Comparison of ENCODE assay signal across 35 cellular contexts in the genomic region with DNA sequence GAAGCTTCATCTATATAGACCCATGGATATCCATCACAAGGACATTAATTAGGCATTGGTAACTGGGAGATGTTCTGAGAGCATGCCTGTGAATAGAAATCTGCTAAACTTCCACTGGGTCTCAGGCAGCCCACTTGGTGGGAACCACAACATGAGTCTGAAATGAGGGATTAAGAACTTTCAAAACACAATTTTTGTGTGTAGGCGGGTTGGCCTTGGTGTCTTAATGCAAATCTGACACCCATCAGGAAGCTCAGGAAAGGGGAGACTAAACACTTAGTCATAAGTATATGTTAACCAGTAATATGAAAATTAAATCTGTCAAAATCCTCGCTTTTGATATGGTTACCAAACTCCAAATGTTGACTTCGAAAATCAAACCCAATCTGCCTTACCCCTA.
"Had no signal": no experiment of that assay in that cellular context is flagged by ENCODE, and none has a peak within 500 bp of the region (broad histone marks: within the 10 kb centered on the region; RNA-seq: fewer than 3 reads in every experiment).

No MANE protein-coding gene starts in this region.

- H3K9me3 Mint-ChIP-seq: activated B cell treated with CpG ODN at 0.5 μM for 24 hours; activated CD4-positive, alpha-beta memory T cell treated with anti-CD3 and anti-CD28 coated beads, Interleukin-2, amount 10 ng/mL, durations not matched to agents 7 days and 5 days; activated CD4-positive, alpha-beta T cell treated with anti-CD3 and anti-CD28 coated beads, Interleukin-2, amount 10 ng/mL, durations not matched to agents 24 days and 14 days; activated naive CD4-positive, alpha-beta T cell treated with anti-CD3 and anti-CD28 coated beads for 36 hours; activated naive CD4-positive, alpha-beta T cell treated with anti-CD3 and anti-CD28 coated beads, Interleukin-2, amount 50 U/mL, for 72 hours; activated naive CD8-positive, alpha-beta T cell treated with anti-CD3 and anti-CD28 coated beads for 36 hours; activated T-cell treated with anti-CD3 and anti-CD28 coated beads, Interleukin-2, amount 50 U/mL, for 24 hours; activated T-cell treated with anti-CD3 and anti-CD28 coated beads, Interleukin-2, amount 50 U/mL, for 72 hours; activated T-helper 1 cell treated with anti-CD3 and anti-CD28 coated beads, Interleukin-12 subunit alpha, Interleukin-12 subunit beta, Interleukin-2, Interleukin-4 antibody, amounts not matched to agents 30 ng/mL and 10 ng/mL and 1 ng/mL, durations not matched to agents 14 hours and 24 hours and 36 hours; activated T-helper 17 cell treated with anti-CD3 and anti-CD28 coated beads, Interleukin-2, amount 50 U/mL, for 72 hours; T-helper 1 cell treated with Interleukin-12 subunit alpha and Interleukin-12 subunit beta and Interleukin-4 antibody, amounts not matched to agents 30 μg/mL and 1 μg/mL, for 36 hours; T-helper 2 cell treated with Interferon-gamma antibody and Interleukin-4, amounts not matched to agents 5 μg/mL and 100 μg/mL, for 36 hours had no signal

- H3K27me3 Mint-ChIP-seq: activated B cell treated with CpG ODN at 0.5 μM for 24 hours; activated CD4-positive, alpha-beta memory T cell treated with anti-CD3 and anti-CD28 coated beads, Interleukin-2, amount 10 ng/mL, durations not matched to agents 7 days and 5 days; activated CD4-positive, alpha-beta T cell treated with anti-CD3 and anti-CD28 coated beads, Interleukin-2, amount 10 ng/mL, durations not matched to agents 24 days and 14 days; activated CD8-positive, alpha-beta memory T cell treated with anti-CD3 and anti-CD28 coated beads, Interleukin-2, amount 10 ng/mL, durations not matched to agents 7 days and 5 days; activated naive CD8-positive, alpha-beta T cell treated with anti-CD3 and anti-CD28 coated beads for 36 hours; activated T-cell treated with anti-CD3 and anti-CD28 coated beads, Interleukin-2, amount 50 U/mL, for 24 hours; activated T-helper 17 cell treated with anti-CD3 and anti-CD28 coated beads, Interleukin-2, amount 50 U/mL, for 72 hours had no signal

- H3K36me3 ChIP-seq: adrenal gland, brain microvascular endothelial cell, breast epithelium had no signal

- H3K36me3 Mint-ChIP-seq: activated naive CD4-positive, alpha-beta T cell treated with anti-CD3 and anti-CD28 coated beads, Interleukin-2, amount 50 U/mL, for 72 hours had no signal

- ATAC-seq: activated CD8-positive, alpha-beta memory T cell treated with anti-CD3 and anti-CD28 coated beads, Interleukin-2, amount 10 ng/mL, durations not matched to agents 7 days and 5 days; activated CD8-positive, alpha-beta T cell treated with anti-CD3 and anti-CD28 coated beads, Interleukin-2, amount 10 ng/mL, durations not matched to agents 7 days and 5 days; activated naive CD4-positive, alpha-beta T cell treated with anti-CD3 and anti-CD28 coated beads, Interleukin-2, amount 50 U/mL, for 72 hours; activated T-cell treated with anti-CD3 and anti-CD28 coated beads, Interleukin-2, amount 50 U/mL, for 72 hours; activated T-helper 17 cell treated with anti-CD3 and anti-CD28 coated beads, Interleukin-2, amount 50 U/mL, for 72 hours; body of pancreas had no signal

- H3K4me3 ChIP-seq: adrenal gland, body of pancreas, breast epithelium had no signal

- H3K27ac Mint-ChIP-seq: activated B cell treated with CpG ODN at 0.5 μM for 24 hours; activated CD4-positive, alpha-beta memory T cell treated with anti-CD3 and anti-CD28 coated beads, Interleukin-2, amount 10 ng/mL, durations not matched to agents 7 days and 5 days; activated CD4-positive, alpha-beta T cell treated with anti-CD3 and anti-CD28 coated beads, Interleukin-2, amount 10 ng/mL, durations not matched to agents 24 days and 14 days; activated CD8-positive, alpha-beta memory T cell treated with anti-CD3 and anti-CD28 coated beads, Interleukin-2, amount 10 ng/mL, durations not matched to agents 7 days and 5 days; activated CD8-positive, alpha-beta T cell treated with anti-CD3 and anti-CD28 coated beads, Interleukin-2, amount 10 ng/mL, durations not matched to agents 7 days and 5 days; activated naive CD4-positive, alpha-beta T cell treated with anti-CD3 and anti-CD28 coated beads for 36 hours; activated naive CD4-positive, alpha-beta T cell treated with anti-CD3 and anti-CD28 coated beads, Interleukin-2, amount 50 U/mL, for 72 hours; activated naive CD8-positive, alpha-beta T cell treated with anti-CD3 and anti-CD28 coated beads for 36 hours; activated T-cell treated with anti-CD3 and anti-CD28 coated beads, Interleukin-2, amount 50 U/mL, for 24 hours; activated T-cell treated with anti-CD3 and anti-CD28 coated beads, Interleukin-2, amount 50 U/mL, for 72 hours; activated T-helper 1 cell treated with anti-CD3 and anti-CD28 coated beads, Interleukin-12 subunit alpha, Interleukin-12 subunit beta, Interleukin-2, Interleukin-4 antibody, amounts not matched to agents 30 ng/mL and 10 ng/mL and 1 ng/mL, durations not matched to agents 14 hours and 24 hours and 36 hours; activated T-helper 17 cell treated with anti-CD3 and anti-CD28 coated beads, Interleukin-2, amount 50 U/mL, for 72 hours; T-helper 1 cell treated with Interleukin-12 subunit alpha and Interleukin-12 subunit beta and Interleukin-4 antibody, amounts not matched to agents 30 μg/mL and 1 μg/mL, for 36 hours; T-helper 2 cell treated with Interferon-gamma antibody and Interleukin-4, amounts not matched to agents 5 μg/mL and 100 μg/mL, for 36 hours had no signal

- FAIRE-seq: astrocyte had no signal

- DNase-seq: activated B cell treated with CpG ODN at 0.5 μM for 24 hours; activated CD4-positive, alpha-beta memory T cell treated with anti-CD3 and anti-CD28 coated beads, Interleukin-2, amount 10 ng/mL, durations not matched to agents 7 days and 5 days; activated CD4-positive, alpha-beta T cell treated with anti-CD3 and anti-CD28 coated beads for 4 hours; activated CD4-positive, alpha-beta T cell treated with anti-CD3 and anti-CD28 coated beads, Interleukin-2, amount 10 ng/mL, durations not matched to agents 24 days and 14 days; activated CD4-positive, alpha-beta T cell treated with anti-CD3 and anti-CD28 coated beads, Interleukin-2, amount 50 U/mL, for 48 hours; activated CD4-positive, CD25-positive, alpha-beta regulatory T cell treated with anti-CD3 and anti-CD28 coated beads, Interleukin-2, amount 50 U/mL, for 72 hours; activated CD8-positive, alpha-beta memory T cell treated with anti-CD3 and anti-CD28 coated beads for 24 hours; activated CD8-positive, alpha-beta memory T cell treated with anti-CD3 and anti-CD28 coated beads, Interleukin-2, amount 10 ng/mL, durations not matched to agents 7 days and 5 days; activated CD8-positive, alpha-beta memory T cell treated with anti-CD3 and anti-CD28 coated beads, Interleukin-2, amount 50 U/mL, for 48 hours; activated CD8-positive, alpha-beta T cell treated with anti-CD3 and anti-CD28 coated beads, Interleukin-2, amount 10 ng/mL, durations not matched to agents 7 days and 5 days; activated effector memory CD4-positive, alpha-beta T cell treated with anti-CD3 and anti-CD28 coated beads, Interleukin-2, amount 50 U/mL, for 16 hours; activated gamma-delta T cell treated with Interleukin-2 at 50 U/mL for 16 hours; activated naive CD4-positive, alpha-beta T cell; activated naive CD4-positive, alpha-beta T cell treated with anti-CD3 and anti-CD28 coated beads for 36 hours; activated naive CD4-positive, alpha-beta T cell treated with anti-CD3 and anti-CD28 coated beads, Interleukin-2, amount 50 U/mL, for 16 hours; activated naive CD8-positive, alpha-beta T cell treated with anti-CD3 and anti-CD28 coated beads for 36 hours; activated T-cell treated with anti-CD3 and anti-CD28 coated beads, Interleukin-2, amount 50 U/mL, for 24 hours; activated T-cell treated with anti-CD3 and anti-CD28 coated beads, Interleukin-2, amount 50 U/mL, for 72 hours; adrenal gland; amniotic stem cell; aorta; body of pancreas; brain microvascular endothelial cell; central memory CD4-positive, alpha-beta T cell; T-helper 1 cell; T-helper 2 cell; T-helper 9 cell had no signal

- H3K27me3 ChIP-seq: adrenal gland, body of pancreas, brain microvascular endothelial cell, breast epithelium had no signal

- H3K4me1 Mint-ChIP-seq: activated B cell treated with CpG ODN at 0.5 μM for 24 hours; activated CD8-positive, alpha-beta memory T cell treated with anti-CD3 and anti-CD28 coated beads, Interleukin-2, amount 10 ng/mL, durations not matched to agents 7 days and 5 days; activated T-helper 17 cell treated with anti-CD3 and anti-CD28 coated beads, Interleukin-2, amount 50 U/mL, for 72 hours had no signal

- H3K4me3 Mint-ChIP-seq: activated B cell treated with CpG ODN at 0.5 μM for 24 hours; activated CD4-positive, alpha-beta memory T cell treated with anti-CD3 and anti-CD28 coated beads, Interleukin-2, amount 10 ng/mL, durations not matched to agents 7 days and 5 days; activated CD4-positive, alpha-beta T cell treated with anti-CD3 and anti-CD28 coated beads, Interleukin-2, amount 10 ng/mL, durations not matched to agents 24 days and 14 days; activated CD8-positive, alpha-beta memory T cell treated with anti-CD3 and anti-CD28 coated beads, Interleukin-2, amount 10 ng/mL, durations not matched to agents 7 days and 5 days; activated CD8-positive, alpha-beta T cell treated with anti-CD3 and anti-CD28 coated beads, Interleukin-2, amount 10 ng/mL, durations not matched to agents 7 days and 5 days; activated naive CD4-positive, alpha-beta T cell treated with anti-CD3 and anti-CD28 coated beads for 36 hours; activated naive CD8-positive, alpha-beta T cell treated with anti-CD3 and anti-CD28 coated beads for 36 hours; activated T-cell treated with anti-CD3 and anti-CD28 coated beads, Interleukin-2, amount 50 U/mL, for 24 hours; activated T-cell treated with anti-CD3 and anti-CD28 coated beads, Interleukin-2, amount 50 U/mL, for 72 hours; activated T-helper 1 cell treated with anti-CD3 and anti-CD28 coated beads, Interleukin-12 subunit alpha, Interleukin-12 subunit beta, Interleukin-2, Interleukin-4 antibody, amounts not matched to agents 30 ng/mL and 10 ng/mL and 1 ng/mL, durations not matched to agents 14 hours and 24 hours and 36 hours; activated T-helper 17 cell treated with anti-CD3 and anti-CD28 coated beads, Interleukin-2, amount 50 U/mL, for 72 hours; T-helper 1 cell treated with Interleukin-12 subunit alpha and Interleukin-12 subunit beta and Interleukin-4 antibody, amounts not matched to agents 30 μg/mL and 1 μg/mL, for 36 hours; T-helper 2 cell treated with Interferon-gamma antibody and Interleukin-4, amounts not matched to agents 5 μg/mL and 100 μg/mL, for 36 hours had no signal

- H3K4me1 ChIP-seq: adrenal gland, body of pancreas, breast epithelium had no signal

- H3K27ac ChIP-seq: adrenal gland, body of pancreas, brain microvascular endothelial cell, breast epithelium, VCaP had no signal

- H3K9me3 ChIP-seq: adrenal gland, body of pancreas, breast epithelium had no signal
